In the genomic region with DNA sequence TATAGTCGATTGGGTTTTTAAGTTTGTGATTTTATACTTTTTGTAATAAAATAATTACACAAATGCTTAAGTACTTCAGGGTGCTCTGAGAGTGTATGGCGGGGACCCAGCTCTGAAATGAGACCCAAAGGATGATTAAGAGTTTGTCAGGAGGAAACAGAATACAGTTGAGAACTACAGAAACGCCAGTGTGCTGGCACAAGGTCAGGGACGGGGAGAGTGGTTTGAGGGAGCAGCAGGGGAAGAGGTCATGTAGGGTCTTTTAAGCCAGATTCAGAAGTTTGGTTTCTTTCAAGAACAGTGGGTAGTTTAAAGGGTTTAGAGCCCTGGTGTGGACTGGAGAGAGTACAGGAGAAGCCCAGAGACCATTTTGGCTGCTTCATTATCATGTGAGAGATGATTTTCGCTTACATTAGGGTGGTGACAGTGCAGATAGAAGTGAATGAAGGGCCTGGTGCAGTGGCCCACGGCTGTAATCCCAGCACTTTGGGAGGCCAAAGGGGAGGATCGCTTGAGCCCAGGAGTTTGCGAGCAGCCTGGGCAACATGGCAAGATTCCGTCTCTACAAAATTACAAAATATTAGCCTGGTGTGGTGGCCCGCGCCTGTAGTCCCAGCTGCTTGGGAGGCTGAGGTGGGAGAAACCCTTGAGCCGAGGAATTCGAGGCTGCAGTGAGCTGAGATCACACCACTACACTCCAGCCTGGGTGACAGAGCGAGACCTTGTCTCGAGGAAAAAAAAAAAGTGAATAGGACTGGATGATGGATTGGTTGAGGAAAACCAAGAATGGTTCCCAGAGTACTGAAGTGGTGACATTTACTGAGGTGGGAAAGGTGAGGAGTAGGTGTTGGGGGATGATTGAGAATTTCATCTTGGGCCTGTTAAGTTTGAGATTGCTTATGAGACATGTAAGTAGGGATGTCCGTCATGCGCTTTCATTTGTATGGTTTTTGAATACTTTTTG, we compare ENCODE assay signal across 8 cellular contexts. TPM values are rescaled to one million over a fixed set of nuclear protein-coding genes. Genes with fewer than 3 reads are reported as not detected.
A peak's percentile ranks its signal among the peaks of the same experiment; 100 is the strongest.
DNase-seq lines count a peak whose midpoint lies in the region; ATAC-seq and TF ChIP-seq lines count a peak whose summit lies in the region.

No MANE protein-coding gene starts in this region.

- CTCF ChIA-PET in CD8-positive, alpha-beta T cell (lab: Charles Lee), result interaction anchor here (0.9 to 1.9 kb wide), 6 partner anchors 17 to 192 kb away, joined by 3 to 7 read pairs (median 4); partner anchors contain the start of genes EGR1 and KDM3B

- H3K4me3 ChIP-seq in CD8-positive, alpha-beta T cell (ENCODE audit: low read depth, low read length), result peak overlapping the region; percentile 86
- H3K4me3 ChIP-seq in choroid plexus epithelial cell (ENCODE audit: low read depth, low read length), result peak overlapping the region; percentile 92
- peak overlapping the region; percentile 95 for H3K4me3 ChIP-seq in mesodermal cell (ENCODE audit: extremely low read depth, insufficient read depth, low read length, poor library complexity, severe bottlenecking)

- no peaks in the 10 kb centered on the region for H3K27me3 ChIP-seq in CD8-positive, alpha-beta T cell (ENCODE audit: insufficient read depth, low read length)

- H3K4me1 Mint-ChIP-seq in CD8-positive, alpha-beta T cell (ENCODE audit: low read depth), result peaks cover 72% of the 10 kb centered on the region

- peak overlapping the region; percentile 100 for H3K27ac Mint-ChIP-seq in CD8-positive, alpha-beta T cell

- H3K27ac ChIP-seq in CD8-positive, alpha-beta T cell (ENCODE audit: low read depth, low read length), result peak overlapping the region; percentile 100
- H3K27ac ChIP-seq in mesodermal cell (ENCODE audit: low read depth, low read length, severe bottlenecking), result peak overlapping the region; percentile 98

- peak overlapping the region; percentile 100 for H3K4me3 Mint-ChIP-seq in CD8-positive, alpha-beta T cell

- intact Hi-C loops in CD8-positive, alpha-beta T cell (cut with DNase I, micrococcal nuclease), result loop anchor here (2.0 to 10.0 kb wide), 5 partner anchors 20 to 1020 kb away; partner anchors contain the start of genes FAM13B (in 2 of the 2), FAM53C (in 1 of the 2), HNRNPA0 (in 1 of the 2) and UBE2D2 (in 1 of the 2)

- H3K9me3 Mint-ChIP-seq in CD8-positive, alpha-beta T cell, result no peaks in the 10 kb centered on the region

- peak in 2 of 7 experiments; percentile 13 to 30 for DNase-seq in CD8-positive, alpha-beta T cell
- DNase-seq in NAMALWA (ENCODE audit: low spot score) (peak; percentile 56), choroid plexus epithelial cell (ENCODE audit: low read depth) (peak; percentile 40)
- no peak for DNase-seq in stimulated activated naive CD4-positive, alpha-beta T cell treated with Interleukin-2 at 50 U/mL for 16 hours (lab: John Stamatoyannopoulos, UW)

- POLR2A ChIA-PET in CD8-positive, alpha-beta T cell (lab: Charles Lee), result interaction anchor here (1.1 to 2.9 kb wide), 11 partner anchors 8 to 213 kb away, joined by 3 to 45 read pairs (median 7); partner anchors contain the start of genes EGR1, HSPA9 and KDM3B

- no peaks in the 10 kb centered on the region for H3K36me3 ChIP-seq in CD8-positive, alpha-beta T cell (ENCODE audit: insufficient read depth, low read length)
- peaks cover 22% of the 10 kb centered on the region for H3K36me3 ChIP-seq in mesodermal cell (ENCODE audit: control insufficient read depth, insufficient read depth, low read length)

- no peaks in the 10 kb centered on the region for H3K9me3 ChIP-seq in CD8-positive, alpha-beta T cell (ENCODE audit: low read length)
- no peaks in the 10 kb centered on the region for H3K9me3 ChIP-seq in mesodermal cell (ENCODE audit: control insufficient read depth, low read length)

- 53 to 63% methylated on average over 10 to 11 of the region's 17 CpGs for WGBS in mesodermal cell (ENCODE audit: insufficient coverage in 2 of 2), 2 experiments

- peaks cover 30% of the 10 kb centered on the region for H3K36me3 Mint-ChIP-seq in CD8-positive, alpha-beta T cell

- peaks cover 47% of the 10 kb centered on the region for H3K4me1 ChIP-seq in CD8-positive, alpha-beta T cell (ENCODE audit: insufficient read depth, low read length)
- peaks cover 8% of the 10 kb centered on the region for H3K4me1 ChIP-seq in mesodermal cell (ENCODE audit: control insufficient read depth, insufficient read depth, low read length, poor library complexity, severe bottlenecking)

- TF ChIP-seq CTCF in CD8-positive, alpha-beta T cell (IDR thresholded peaks at IDR 0.05), result no peak
- no peak for TF ChIP-seq CTCF in choroid plexus epithelial cell (conservative IDR thresholded peaks at IDR 0.05; ENCODE audit: low read depth, low read length)

- H3K27me3 Mint-ChIP-seq in CD8-positive, alpha-beta T cell (ENCODE audit: low read depth), result no peaks in the 10 kb centered on the region

- no peak for ATAC-seq in CD8-positive, alpha-beta T cell
- ATAC-seq in HG03571 (IDR thresholded peaks at IDR 0.05; ENCODE audit: unreplicated experiment) (no peak), HG02938 (IDR thresholded peaks at IDR 0.05; ENCODE audit: unreplicated experiment) (no peak), HG03460 (IDR thresholded peaks at IDR 0.05; ENCODE audit: unreplicated experiment) (no peak)

RNA-seq across cellular contexts. Expression of gene ETF1, which starts 1.4 kb away (rescaled TPM):
- 100 to 1,000 TPM; 241 to 247 TPM for total RNA-seq in CD8-positive, alpha-beta T cell
- polyA plus RNA-seq in mesodermal cell (2013, experiment 1 of 2), result 94.4 TPM
- 100 TPM for polyA plus RNA-seq in mesodermal cell (2013, experiment 2 of 2)

RNA-seq across cellular contexts. Expression of gene HSPA9, which starts 30.7 kb away (rescaled TPM):
- 100 to 1,000 TPM; 464 to 500 TPM for total RNA-seq in CD8-positive, alpha-beta T cell
- 146 TPM for polyA plus RNA-seq in mesodermal cell (2013, experiment 1 of 2)
- 148 TPM for polyA plus RNA-seq in mesodermal cell (2013, experiment 2 of 2)
